Comparison of ENCODE assay signal across 25 cellular contexts in genomic region chr11:26793517-26793916, GRCh38.
A peak's percentile ranks its signal among the peaks of the same experiment; 100 is the strongest.
DNase-seq lines count a peak whose midpoint lies in the region; ATAC-seq, FAIRE-seq and TF ChIP-seq lines count a peak whose summit lies in the region.
"Had no signal": no experiment of that assay in that cellular context is flagged by ENCODE, and none has a peak within 500 bp of the region (broad histone marks: within the 10 kb centered on the region; RNA-seq: fewer than 3 reads in every experiment).

No MANE protein-coding gene starts in this region.

- ATAC-seq in mucosa of descending colon (peak; percentile 20), GM19467 (IDR thresholded peaks at IDR 0.05; ENCODE audit: unreplicated experiment) (no peak)
- ATAC-seq: A549, GM12878 had no signal

- no peaks in the 10 kb centered on the region for H4K20me1 ChIP-seq in SK-N-SH (ENCODE audit: insufficient read depth)
- H4K20me1 ChIP-seq in OCI-LY7 (ENCODE audit: insufficient read depth, low read length), result no peaks in the 10 kb centered on the region
- H4K20me1 ChIP-seq: BLaER1 treated with 17β-estradiol and CSF1 and Interleukin-3, amounts not matched to agents 10 nM and 100 nM had no signal

- no peaks in the 10 kb centered on the region for H3F3A ChIP-seq in SK-N-SH (replicated peaks; ENCODE audit: insufficient read depth)

- H3K4me3 ChIP-seq in SK-N-SH (ENCODE audit: low read depth in 2 of 2, low read length in 1 of 2), result no peak overlapping the region
- H3K4me3 ChIP-seq in bronchial epithelial cell (ENCODE audit: low read depth, low read length), result no peak overlapping the region
- H3K4me3 ChIP-seq in mucosa of descending colon, result no peak overlapping the region
- no peak overlapping the region for H3K4me3 ChIP-seq in OCI-LY7 (ENCODE audit: low read depth, low read length, poor library complexity, severe bottlenecking)
- no peak overlapping the region for H3K4me3 ChIP-seq in ascending aorta
- H3K4me3 ChIP-seq: A549; BLaER1 treated with 17β-estradiol and CSF1 and Interleukin-3, amounts not matched to agents 10 nM and 100 nM; GM12878; HAP-1 had no signal

- CTCF ChIA-PET in SK-N-SH (lab: Yijun Ruan, JAX) (interaction anchor here (0.9 kb wide), 1 partner anchor 12 kb away, joined by 3 read pairs; no protein-coding TSS in a partner anchor), OCI-LY7 (lab: Charles Lee; ENCODE audit: unreplicated experiment) (no interaction called here)

- H3K4me1 ChIP-seq in SK-N-SH (ENCODE audit: control insufficient read depth in 1 of 2, insufficient read depth in 2 of 2, low read depth in 1 of 2, low read length in 1 of 2), result no peaks in the 10 kb centered on the region
- H3K4me1 ChIP-seq in mucosa of descending colon (ENCODE audit: low read depth), result no peaks in the 10 kb centered on the region
- H3K4me1 ChIP-seq in OCI-LY7 (ENCODE audit: insufficient read depth, low read length, poor library complexity, severe bottlenecking), result no peaks in the 10 kb centered on the region
- H3K4me1 ChIP-seq in ascending aorta, result no peaks in the 10 kb centered on the region
- H3K4me1 ChIP-seq: A549; BE2C; BLaER1 treated with 17β-estradiol and CSF1 and Interleukin-3, amounts not matched to agents 10 nM and 100 nM; HAP-1 had no signal

- H3K9me3 ChIP-seq in SK-N-SH (no peaks in the 10 kb centered on the region), mucosa of descending colon (no peaks in the 10 kb centered on the region), OCI-LY7 (ENCODE audit: low read length) (no peaks in the 10 kb centered on the region), ascending aorta (no peaks in the 10 kb centered on the region)
- H3K9me3 ChIP-seq: A549; BE2C; BLaER1 treated with 17β-estradiol and CSF1 and Interleukin-3, amounts not matched to agents 10 nM and 100 nM; HAP-1 had no signal

- BruUV-seq in OCI-LY7 (replicated peaks; lab: Mats Ljungman, UMichigan), result no TSS peak

- no peak for TF ChIP-seq RAD21 in SK-N-SH (IDR thresholded peaks at IDR 0.05; ENCODE audit: low read length)

- no peak overlapping the region for H2AFZ ChIP-seq in SK-N-SH (ENCODE audit: low read depth)
- no peak overlapping the region for H2AFZ ChIP-seq in OCI-LY7 (ENCODE audit: low read length)

- 67% methylated on average over 3 of the region's 3 CpGs for WGBS in SK-N-SH (ENCODE audit: low lambda C conversion rate)

- H3K27me3 ChIP-seq in SK-N-SH (ENCODE audit: insufficient read depth) (no peaks in the 10 kb centered on the region), bronchial epithelial cell (ENCODE audit: control insufficient read depth, insufficient read depth, low read length) (no peaks in the 10 kb centered on the region), ascending aorta (no peaks in the 10 kb centered on the region)
- H3K27me3 ChIP-seq: BE2C; BLaER1 treated with 17β-estradiol and CSF1 and Interleukin-3, amounts not matched to agents 10 nM and 100 nM had no signal

- peak in 1 of 2 experiments; percentile 29; a peak in 1 of 4 replicates for TF ChIP-seq EP300 in SK-N-SH (IDR thresholded peaks at IDR 0.05; ENCODE audit: borderline replicate concordance in 1 of 2, low read depth in 1 of 2, low read length in 1 of 2)

- peak; percentile 58 for FAIRE-seq in GM12892 (lab: Jason Lieb, UNC)
- FAIRE-seq in bronchial epithelial cell (lab: Jason Lieb, UNC), result peak; percentile 40
- FAIRE-seq: A549, GM12878, GM18507, H54 had no signal

- POLR2A ChIA-PET in SK-N-SH (lab: Yijun Ruan, JAX) (no interaction called here), OCI-LY7 (lab: Charles Lee) (interaction anchor here (2.0 kb wide), 1 partner anchor 13 kb away, joined by 7 read pairs; no protein-coding TSS in a partner anchor)

- H3K27ac ChIP-seq in SK-N-SH (ENCODE audit: low read depth in 2 of 2, low read length in 1 of 2), result peak overlapping the region; percentile 16 to 80; a peak in 1 of 4 replicates
- no peak overlapping the region for H3K27ac ChIP-seq in OCI-LY7 (ENCODE audit: low read depth, low read length, poor library complexity, severe bottlenecking)
- no peak overlapping the region for H3K27ac ChIP-seq in ascending aorta
- H3K27ac ChIP-seq: A549; BLaER1 treated with 17β-estradiol and CSF1 and Interleukin-3, amounts not matched to agents 10 nM and 100 nM had no signal

- TF ChIP-seq POLR2A in GM12892 (IDR thresholded peaks at IDR 0.05; ENCODE audit: low read depth, low read length), result no peak

- H3K79me2 ChIP-seq in SK-N-SH (ENCODE audit: insufficient read depth) (no peaks in the 10 kb centered on the region), OCI-LY7 (ENCODE audit: insufficient read depth, low read depth, low read length) (no peaks in the 10 kb centered on the region)

- H3K4me2 ChIP-seq in SK-N-SH (no peak overlapping the region), OCI-LY7 (ENCODE audit: low read length) (no peak overlapping the region)
- H3K4me2 ChIP-seq: A549; BLaER1 treated with 17β-estradiol and CSF1 and Interleukin-3, amounts not matched to agents 10 nM and 100 nM had no signal

- intact Hi-C loops in mucosa of descending colon (cut with DNase I, micrococcal nuclease), result no loop called here
- intact Hi-C loops in OCI-LY7 (cut with micrococcal nuclease; ENCODE audit: unreplicated experiment), result no loop called here
- intact Hi-C loops in ascending aorta (cut with DNase I), result no loop called here

- H3K9me2 ChIP-seq in SK-N-SH, result peaks cover 3% of the 10 kb centered on the region; the same call in 1 of the 2 replicates
- no peaks in the 10 kb centered on the region for H3K9me2 ChIP-seq in OCI-LY7 (ENCODE audit: insufficient read depth, low read length)

- DNase-seq in GM12892 (ENCODE audit: insufficient read length) (no peak), SK-N-SH (no peak), bronchial epithelial cell (ENCODE audit: low read depth) (no peak), mucosa of descending colon (no peak), OCI-LY7 (ENCODE audit: low spot score) (no peak), putamen (ENCODE audit: low spot score) (no peak), ascending aorta (ENCODE audit: low spot score in 2 of 2) (no peak)
- DNase-seq: 8988T; ACHN; AML-193; BE2C; CD4-positive, alpha-beta T cell; CD8-positive, alpha-beta memory T cell; DMS79; EL; GDM1; GOT3; HFFc6 had no signal

- no peaks in the 10 kb centered on the region for H3K36me3 ChIP-seq in SK-N-SH (replicated peaks in 1 of 2; ENCODE audit: control insufficient read depth in 1 of 2, insufficient read depth in 2 of 2, low read length in 1 of 2)
- no peaks in the 10 kb centered on the region for H3K36me3 ChIP-seq in bronchial epithelial cell (ENCODE audit: control insufficient read depth, insufficient read depth, low read length)
- no peaks in the 10 kb centered on the region for H3K36me3 ChIP-seq in mucosa of descending colon (ENCODE audit: low read depth)
- no peaks in the 10 kb centered on the region for H3K36me3 ChIP-seq in OCI-LY7 (ENCODE audit: insufficient read depth, low read length)
- H3K36me3 ChIP-seq in ascending aorta, result no peaks in the 10 kb centered on the region
- H3K36me3 ChIP-seq: BE2C; BLaER1 treated with 17β-estradiol and CSF1 and Interleukin-3, amounts not matched to agents 10 nM and 100 nM; HAP-1 had no signal

- TF ChIP-seq CTCF in SK-N-SH (IDR thresholded peaks at IDR 0.05), result no peak
- no peak for TF ChIP-seq CTCF in bronchial epithelial cell (IDR thresholded peaks at IDR 0.05; ENCODE audit: insufficient read depth, low read length, severe bottlenecking)
- TF ChIP-seq CTCF in mucosa of descending colon (IDR thresholded peaks at IDR 0.05), result no peak
- no peak for TF ChIP-seq CTCF in OCI-LY7 (conservative IDR thresholded peaks at IDR 0.05; ENCODE audit: low read length)
- no peak for TF ChIP-seq CTCF in ascending aorta (IDR thresholded peaks at IDR 0.05)

- H3K9ac ChIP-seq in SK-N-SH, result no peak overlapping the region
- H3K9ac ChIP-seq: BLaER1 treated with 17β-estradiol and CSF1 and Interleukin-3, amounts not matched to agents 10 nM and 100 nM had no signal

TF ChIP-seq in SK-N-SH, 30 proteins besides CTCF, POLR2A, EP300 and RAD21:
- TF ChIP-seq GATA2 (CRISPR knock-in tag; IDR thresholded peaks at IDR 0.05) (peak; percentile 62), FOXJ3 (CRISPR knock-in tag; IDR thresholded peaks at IDR 0.05) (no peak), JUND (IDR thresholded peaks at IDR 0.05) (no peak), MEF2A (IDR thresholded peaks at IDR 0.05; ENCODE audit: borderline replicate concordance, low read depth) (no peak), GABPA (IDR thresholded peaks at IDR 0.05; ENCODE audit: low read depth) (no peak), RCOR1 (IDR thresholded peaks at IDR 0.05; ENCODE audit: low read length) (peak; percentile 50; the same call in 1 of the 2 replicates), USF2 (IDR thresholded peaks at IDR 0.05; ENCODE audit: borderline replicate concordance, low read depth, low read length) (no peak), ELF1 (IDR thresholded peaks at IDR 0.05) (no peak), ZBTB33 (IDR thresholded peaks at IDR 0.05; ENCODE audit: borderline replicate concordance, low read depth) (no peak), FOXM1 (IDR thresholded peaks at IDR 0.05; ENCODE audit: low read depth) (no peak)
TF ChIP-seq in SK-N-SH: peak in this region for 2.

Comparison
In these comparisons a context has a peak if more than half of its experiments do, and no peak if none do; other contexts are left out.
1. H3K27ac ChIP-seq: peak in SK-N-SH (2 of 2); none in OCI-LY7 (single experiment) and ascending aorta (0 of 2).